In the genomic region with DNA sequence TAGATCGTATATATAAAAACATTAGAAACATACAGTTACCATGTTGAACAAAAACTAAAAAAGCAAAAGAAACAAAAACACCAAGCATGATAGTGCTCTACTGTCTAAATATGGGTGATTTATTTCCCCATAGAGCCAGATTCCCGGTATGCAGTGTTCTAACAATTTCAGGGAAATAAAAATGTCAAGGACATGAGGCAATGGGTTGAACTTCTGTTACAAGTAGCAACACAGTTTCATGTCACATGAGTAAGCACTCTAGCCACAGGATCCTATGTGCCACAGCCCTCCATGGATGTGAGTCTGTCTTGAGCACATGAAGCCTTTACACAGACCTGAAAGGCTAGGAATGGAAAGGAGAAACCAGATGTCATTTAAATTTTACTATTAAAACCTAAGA, we compare ENCODE assay signal across 15 cellular contexts.
DNase-seq lines count a peak whose midpoint lies in the region; ATAC-seq and TF ChIP-seq lines count a peak whose summit lies in the region.
"Had no signal": no experiment of that assay in that cellular context is flagged by ENCODE, and none has a peak within 500 bp of the region (broad histone marks: within the 10 kb centered on the region; RNA-seq: fewer than 3 reads in every experiment).

No MANE protein-coding gene starts in this region.

- H3K4me3 ChIP-seq in gastroesophageal sphincter: no peak overlapping the region
- H3K4me3 ChIP-seq in subcutaneous abdominal adipose tissue (ENCODE audit: low read depth in 1 of 5, low read length in 5 of 5): no peak overlapping the region

- no peak overlapping the region for H2BK120ac ChIP-seq in H9 (ENCODE audit: low read depth, low read length, poor library complexity, severe bottlenecking)

- no peak overlapping the region for H3K56ac ChIP-seq in H9 (ENCODE audit: insufficient read length, low read depth, low read length)

- no peak overlapping the region for H3K4me2 ChIP-seq in H9 (ENCODE audit: insufficient read depth, insufficient read length, low read length)

- no peak overlapping the region for H2BK5ac ChIP-seq in H9 (ENCODE audit: insufficient read length, low read length)

- no peak overlapping the region for H3K14ac ChIP-seq in H9 (ENCODE audit: insufficient read depth, low read length)

- H3K27me3 ChIP-seq in gastroesophageal sphincter (no peaks in the 10 kb centered on the region), subcutaneous abdominal adipose tissue (ENCODE audit: control insufficient read depth in 5 of 5, insufficient read depth in 4 of 5, low read length in 5 of 5) (no peaks in the 10 kb centered on the region), H9 (ENCODE audit: insufficient read depth, low read length) (no peaks in the 10 kb centered on the region)

- 34 to 42% methylated on average over 2 of the region's 2 CpGs for WGBS in gastroesophageal sphincter (ENCODE audit: low coverage in 1 of 2), 2 donors
- WGBS in H9 (ENCODE audit: extremely low coverage, insufficient read length, low lambda C conversion rate): no CpG with 5 or more reads among the region's 2 CpGs

- TF ChIP-seq POLR2A in gastroesophageal sphincter (IDR thresholded peaks at IDR 0.05): no peak

- no peak overlapping the region for H2AFZ ChIP-seq in H9 (ENCODE audit: low read length)

- no peaks in the 10 kb centered on the region for H3K79me1 ChIP-seq in H9 (ENCODE audit: insufficient read depth, low read depth, low read length, poor library complexity, severe bottlenecking)

- H3K27ac ChIP-seq in gastroesophageal sphincter (no peak overlapping the region), subcutaneous abdominal adipose tissue (ENCODE audit: low read depth, low read length) (peak overlapping the region; percentile 54), H9 (ENCODE audit: insufficient read length, low read depth, low read length) (no peak overlapping the region)

- H3K27me3 Mint-ChIP-seq in activated T-helper 17 cell treated with anti-CD3 and anti-CD28 coated beads, Interleukin-2, amount 50 U/mL, for 72 hours: no peaks in the 10 kb centered on the region
- H3K27me3 Mint-ChIP-seq in H9 (ENCODE audit: low read depth): no peaks in the 10 kb centered on the region; the same call in 1 of the 2 replicates

- H4K8ac ChIP-seq in H9 (replicated peaks; ENCODE audit: insufficient read length, low read depth, low read length): no peak overlapping the region

- no peak overlapping the region for H4K5ac ChIP-seq in H9 (ENCODE audit: insufficient read length, low read depth, low read length)

- no peak overlapping the region for H2BK12ac ChIP-seq in H9 (ENCODE audit: insufficient read length, low read depth, low read length)

- H4K91ac ChIP-seq in H9 (ENCODE audit: insufficient read length, low read depth, low read length): no peak overlapping the region

- no peaks in the 10 kb centered on the region for H3K9me3 Mint-ChIP-seq in activated T-helper 17 cell treated with anti-CD3 and anti-CD28 coated beads, Interleukin-2, amount 50 U/mL, for 72 hours
- no peaks in the 10 kb centered on the region for H3K9me3 Mint-ChIP-seq in H9

- H3T11ph ChIP-seq in H9 (ENCODE audit: low read length): no peak overlapping the region

- no peak overlapping the region for H3K18ac ChIP-seq in H9 (ENCODE audit: insufficient read length, low read depth, low read length)

- H3K4me3 Mint-ChIP-seq in activated T-helper 17 cell treated with anti-CD3 and anti-CD28 coated beads, Interleukin-2, amount 50 U/mL, for 72 hours: no peak overlapping the region
- no peak overlapping the region for H3K4me3 Mint-ChIP-seq in H9

- TF ChIP-seq EP300 in gastroesophageal sphincter (IDR thresholded peaks at IDR 0.05): no peak

- H2BK15ac ChIP-seq in H9 (ENCODE audit: low read depth, low read length): no peak overlapping the region

- H3K9me3 ChIP-seq in gastroesophageal sphincter (no peaks in the 10 kb centered on the region), subcutaneous abdominal adipose tissue (ENCODE audit: control insufficient read depth in 5 of 5, low read length in 5 of 5) (no peaks in the 10 kb centered on the region), H9 (ENCODE audit: control insufficient read depth, low read depth, low read length) (no peaks in the 10 kb centered on the region)

- H3K36me3 Mint-ChIP-seq in activated T-helper 17 cell treated with anti-CD3 and anti-CD28 coated beads, Interleukin-2, amount 50 U/mL, for 72 hours (ENCODE audit: low read depth): peaks cover 70% of the 10 kb centered on the region
- no peaks in the 10 kb centered on the region for H3K36me3 Mint-ChIP-seq in H9 (ENCODE audit: insufficient read depth in 1 of 3, low read depth in 3 of 3)

- ATAC-seq in activated T-helper 17 cell treated with anti-CD3 and anti-CD28 coated beads, Interleukin-2, amount 50 U/mL, for 72 hours (replicated peaks): peak; percentile 40
- peak; percentile 85 for ATAC-seq in gastroesophageal sphincter
- ATAC-seq in HG03565 (IDR thresholded peaks at IDR 0.05; ENCODE audit: unreplicated experiment): no peak

- H3K36me3 ChIP-seq in gastroesophageal sphincter: peaks cover 0 to 28% of the 10 kb centered on the region in 2 donors
- H3K36me3 ChIP-seq in subcutaneous abdominal adipose tissue (ENCODE audit: control insufficient read depth in 5 of 5, insufficient read depth in 5 of 5, low read length in 5 of 5): peaks cover 0 to 5% (median 3%) of the 10 kb centered on the region in 5 donors

- H3K4me1 ChIP-seq in gastroesophageal sphincter: no peaks in the 10 kb centered on the region
- peaks cover 2 to 17% (median 5%) of the 10 kb centered on the region in 5 donors for H3K4me1 ChIP-seq in subcutaneous abdominal adipose tissue (ENCODE audit: control insufficient read depth in 5 of 5, insufficient read depth in 5 of 5, low read length in 5 of 5)
- H3K4me1 ChIP-seq in H9 (ENCODE audit: insufficient read depth, low read length): no peaks in the 10 kb centered on the region

- peak; percentile 16 for DNase-seq in NCI-H146 (lab: John Stamatoyannopoulos, UW)
- DNase-seq in NCI-H146 treated with DMSO at 0.1 percent for 48 hours (lab: John Stamatoyannopoulos, UW; ENCODE audit: unreplicated experiment): no peak
- no peak for DNase-seq in H9
- no peak for DNase-seq in DMS53 treated with DMSO at 0.1 percent for 48 hours (lab: John Stamatoyannopoulos, UW; ENCODE audit: unreplicated experiment)
- DNase-seq: 8988T, amniotic stem cell, hippocampal formation, KG1, NCI-H345, retina, T-helper 9 cell had no signal

- H2BK20ac ChIP-seq in H9 (ENCODE audit: low read depth, low read length, poor library complexity, severe bottlenecking): no peak overlapping the region

- H3K9ac ChIP-seq in subcutaneous abdominal adipose tissue (ENCODE audit: low read length in 5 of 5): no peak overlapping the region
- no peak overlapping the region for H3K9ac ChIP-seq in H9 (ENCODE audit: extremely low read depth, insufficient read length, low read length)

- peaks cover 18% of the 10 kb centered on the region for H3K4me1 Mint-ChIP-seq in activated T-helper 17 cell treated with anti-CD3 and anti-CD28 coated beads, Interleukin-2, amount 50 U/mL, for 72 hours
- no peaks in the 10 kb centered on the region for H3K4me1 Mint-ChIP-seq in H9

- no peaks in the 10 kb centered on the region for H3K79me2 ChIP-seq in H9 (ENCODE audit: insufficient read depth, low read length)

- no peak overlapping the region for H3K4ac ChIP-seq in H9 (ENCODE audit: low read depth, low read length)

- H3K23me2 ChIP-seq in H9 (ENCODE audit: insufficient read length, low read depth, low read length, poor library complexity, severe bottlenecking): no peaks in the 10 kb centered on the region

- no peak for TF ChIP-seq CTCF in gastroesophageal sphincter (IDR thresholded peaks at IDR 0.05)
- no peak for TF ChIP-seq CTCF in H9 (conservative IDR thresholded peaks at IDR 0.05)

- H4K20me1 ChIP-seq in H9 (ENCODE audit: control insufficient read depth, insufficient read depth, insufficient read length): no peaks in the 10 kb centered on the region

- H2AK5ac ChIP-seq in H9 (ENCODE audit: insufficient read length, low read length): no peak overlapping the region

- no peak overlapping the region for H3K27ac Mint-ChIP-seq in activated T-helper 17 cell treated with anti-CD3 and anti-CD28 coated beads, Interleukin-2, amount 50 U/mL, for 72 hours
- H3K27ac Mint-ChIP-seq in H9: no peak overlapping the region; a peak in 2 of 7 replicates

- no peak overlapping the region for H3K23ac ChIP-seq in H9 (ENCODE audit: insufficient read length, low read depth, low read length)
